ENCODE assay signal across 20 cellular contexts in the genomic region with DNA sequence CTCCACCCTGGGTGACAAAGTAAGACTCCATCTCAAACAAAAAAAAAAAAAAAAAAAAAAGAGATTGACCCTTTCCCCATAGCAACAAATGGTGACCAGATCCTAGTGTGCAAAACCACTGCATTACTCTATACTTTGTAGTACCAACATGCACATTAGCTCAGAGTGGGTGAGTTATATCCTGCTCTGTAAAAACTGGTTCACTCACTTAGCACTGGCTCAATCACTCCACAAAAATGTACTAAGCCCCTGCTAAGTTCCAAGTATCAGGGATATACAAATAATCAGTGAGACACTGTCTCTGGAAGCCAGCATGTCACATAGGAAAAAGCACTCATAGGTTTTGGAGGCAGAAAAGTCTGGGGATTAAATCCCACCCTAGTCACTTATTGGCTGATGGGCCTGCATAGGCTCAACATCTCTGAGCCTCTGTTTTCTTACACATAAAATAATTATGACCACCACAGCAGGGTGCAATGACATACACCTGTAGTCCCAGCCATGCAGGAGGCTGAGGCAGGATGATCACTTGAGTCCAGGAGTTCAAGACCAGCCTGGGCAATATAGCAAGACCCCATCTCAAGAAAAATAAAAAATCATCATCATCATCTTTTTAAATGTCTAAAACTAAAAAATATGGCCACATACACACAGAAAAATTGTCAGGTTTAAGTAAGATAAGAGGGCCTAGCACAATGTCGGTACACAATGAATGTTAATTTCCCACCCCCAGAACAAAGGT. TPM values are rescaled to one million over a fixed set of nuclear protein-coding genes. Genes with fewer than 3 reads are reported as not detected.
DNase-seq lines count a peak whose midpoint lies in the region; ATAC-seq and TF ChIP-seq lines count a peak whose summit lies in the region.
"Had no signal": no experiment of that assay in that cellular context is flagged by ENCODE, and none has a peak within 500 bp of the region (broad histone marks: within the 10 kb centered on the region; RNA-seq: fewer than 3 reads in every experiment).

No MANE protein-coding gene starts in this region.

- no peaks in the 10 kb centered on the region for H3K27me3 ChIP-seq in psoas muscle (ENCODE audit: insufficient read depth in 3 of 3, low read length in 2 of 3)
- H3K27me3 ChIP-seq: MG63, suprapubic skin had no signal

- H3K27ac ChIP-seq in psoas muscle, result no peak overlapping the region
- H3K27ac ChIP-seq: suprapubic skin had no signal

- peaks cover under 1% of the 10 kb centered on the region for H3K4me1 Mint-ChIP-seq in activated CD4-positive, alpha-beta T cell treated with anti-CD3 and anti-CD28 coated beads, Interleukin-2, amount 10 ng/mL, durations not matched to agents 24 days and 14 days

- H3K36me3 Mint-ChIP-seq in activated CD4-positive, alpha-beta T cell treated with anti-CD3 and anti-CD28 coated beads, Interleukin-2, amount 10 ng/mL, durations not matched to agents 24 days and 14 days (ENCODE audit: low read depth), result peaks cover 9% of the 10 kb centered on the region

- peaks cover 10% of the 10 kb centered on the region for H3K4me1 ChIP-seq in psoas muscle
- H3K4me1 ChIP-seq: suprapubic skin had no signal

- intact Hi-C loops in psoas muscle (cut with DNase I), result no loop called here
- intact Hi-C loops in activated CD4-positive, alpha-beta T cell treated with anti-CD3 and anti-CD28 coated beads, Interleukin-2, amount 10 ng/mL, durations not matched to agents 24 days and 14 days (cut with micrococcal nuclease), result no loop called here

- ATAC-seq in HG02798 (IDR thresholded peaks at IDR 0.05; ENCODE audit: poor library complexity, unreplicated experiment) (no peak), psoas muscle (no peak)
- ATAC-seq: HCT116, left ventricle myocardium superior had no signal

- H3K4me3 ChIP-seq in AG10803 (ENCODE audit: low read length) (no peak overlapping the region), fibroblast of the aortic adventitia (ENCODE audit: low read depth, low read length) (no peak overlapping the region), psoas muscle (no peak overlapping the region)
- H3K4me3 ChIP-seq: MG63, suprapubic skin had no signal

- H3K27me3 Mint-ChIP-seq in activated CD4-positive, alpha-beta T cell treated with anti-CD3 and anti-CD28 coated beads, Interleukin-2, amount 10 ng/mL, durations not matched to agents 24 days and 14 days, result no peaks in the 10 kb centered on the region
- H3K27me3 Mint-ChIP-seq: activated naive CD8-positive, alpha-beta T cell treated with anti-CD3 and anti-CD28 coated beads, Interleukin-2, amount 10 ng/mL, durations not matched to agents 7 days and 5 days had no signal

- 95 to 100% (median 97%) methylated on average over 1 of the region's 1 CpG for WGBS in psoas muscle, 3 donors

- no peaks in the 10 kb centered on the region for H3K9me3 ChIP-seq in psoas muscle
- H3K9me3 ChIP-seq: Caco-2, MG63, suprapubic skin had no signal

- H3K36me3 ChIP-seq in psoas muscle (ENCODE audit: insufficient read depth in 1 of 2, low read depth in 1 of 2), result no peaks in the 10 kb centered on the region
- H3K36me3 ChIP-seq: MG63, suprapubic skin had no signal

- TF ChIP-seq CTCF in AG10803 (conservative IDR thresholded peaks at IDR 0.05; ENCODE audit: low read length) (no peak), fibroblast of the aortic adventitia (IDR thresholded peaks at IDR 0.05; ENCODE audit: insufficient read depth, low read length) (no peak), psoas muscle (IDR thresholded peaks at IDR 0.05) (no peak)

- DNase-seq in AG10803 (ENCODE audit: low read depth), result peak; percentile 55
- DNase-seq in HS-5 (ENCODE audit: low read depth), result peak; percentile 54
- peak; percentile 6 for DNase-seq in amniotic epithelial cell (ENCODE audit: low read depth)
- peak; percentile 31 for DNase-seq in fibroblast of the aortic adventitia (ENCODE audit: low read depth)
- DNase-seq in GF-D8 (lab: John Stamatoyannopoulos, UW), result no peak
- no peak for DNase-seq in psoas muscle
- no peak for DNase-seq in activated CD4-positive, alpha-beta T cell treated with anti-CD3 and anti-CD28 coated beads, Interleukin-2, amount 10 ng/mL, durations not matched to agents 24 days and 14 days
- DNase-seq: activated CD4-positive, CD25-positive, alpha-beta regulatory T cell; activated naive CD8-positive, alpha-beta T cell treated with anti-CD3 and anti-CD28 coated beads, Interleukin-2, amount 10 ng/mL, durations not matched to agents 7 days and 5 days; Caco-2; left ventricle myocardium superior; MG63; NCI-H187 treated with DMSO at 0.1 percent for 48 hours; SHP77; stimulated activated CD4-positive, alpha-beta T cell treated with anti-CD3 and anti-CD28 coated beads, Interleukin-4, amount 100 ng/mL, for 4 hours; stimulated activated CD8-positive, alpha-beta memory T cell treated with anti-CD3 and anti-CD28 coated beads, Interleukin-4, amount 100 ng/mL, for 48 hours had no signal

- H3K4me3 Mint-ChIP-seq in activated CD4-positive, alpha-beta T cell treated with anti-CD3 and anti-CD28 coated beads, Interleukin-2, amount 10 ng/mL, durations not matched to agents 24 days and 14 days, result no peak overlapping the region
- H3K4me3 Mint-ChIP-seq: activated naive CD8-positive, alpha-beta T cell treated with anti-CD3 and anti-CD28 coated beads, Interleukin-2, amount 10 ng/mL, durations not matched to agents 7 days and 5 days; T-helper 1 cell treated with Interleukin-12 subunit alpha and Interleukin-12 subunit beta and Interleukin-4 antibody, amounts not matched to agents 30 μg/mL and 1 μg/mL, for 36 hours had no signal

- no peaks in the 10 kb centered on the region for H3K9me3 Mint-ChIP-seq in activated CD4-positive, alpha-beta T cell treated with anti-CD3 and anti-CD28 coated beads, Interleukin-2, amount 10 ng/mL, durations not matched to agents 24 days and 14 days
- H3K9me3 Mint-ChIP-seq: T-helper 1 cell treated with Interleukin-12 subunit alpha and Interleukin-12 subunit beta and Interleukin-4 antibody, amounts not matched to agents 30 μg/mL and 1 μg/mL, for 36 hours had no signal

- H3K27ac Mint-ChIP-seq in activated CD4-positive, alpha-beta T cell treated with anti-CD3 and anti-CD28 coated beads, Interleukin-2, amount 10 ng/mL, durations not matched to agents 24 days and 14 days, result no peak overlapping the region
- H3K27ac Mint-ChIP-seq: activated naive CD8-positive, alpha-beta T cell treated with anti-CD3 and anti-CD28 coated beads, Interleukin-2, amount 10 ng/mL, durations not matched to agents 7 days and 5 days; T-helper 1 cell treated with Interleukin-12 subunit alpha and Interleukin-12 subunit beta and Interleukin-4 antibody, amounts not matched to agents 30 μg/mL and 1 μg/mL, for 36 hours had no signal

RNA-seq across cellular contexts. Expression of a gene that starts 11.9 kb away (rescaled TPM):
- total RNA-seq in fibroblast of the aortic adventitia (ENCODE audit: low replicate concordance) (15.5 and 40.0 TPM in 2 replicates), psoas muscle (10 to 100 TPM; 13.8 to 28.6 (median 21.2) TPM)
- polyA plus RNA-seq in psoas muscle, result 10 to 100 TPM in 1 of 3 donors, 1 to 10 TPM in 2; 5.3 to 18.9 (median 6.3) TPM
- 17.4 and 19.8 TPM in 2 replicates for total RNA-seq in activated CD4-positive, alpha-beta T cell treated with anti-CD3 and anti-CD28 coated beads, Interleukin-2, amount 10 ng/mL, durations not matched to agents 24 days and 14 days

Comparison
In these comparisons a context has a peak if more than half of its experiments do, and no peak if none do; other contexts are left out.
1. DNase-seq: peak in AG10803 (single experiment), HS-5 (single experiment), amniotic epithelial cell (single experiment) and fibroblast of the aortic adventitia (single experiment); none in GF-D8 (single experiment), psoas muscle (0 of 2) and activated CD4-positive, alpha-beta T cell treated with anti-CD3 and anti-CD28 coated beads, Interleukin-2, amount 10 ng/mL, durations not matched to agents 24 days and 14 days (single experiment).